1 cellular context compared by ENCODE assay signal in genomic region chr11:68938816-68939582, GRCh38.
TF ChIP-seq lines count a peak whose summit lies in the region.

No MANE protein-coding gene starts in this region.

TF ChIP-seq in GM23338, 12 proteins besides CTCF, POLR2A, EP300 and RAD21:
- TF ChIP-seq ZNF462 (CRISPR knock-in tag; IDR thresholded peaks at IDR 0.05) = no peak
- no peak for TF ChIP-seq EZH2phosphoT487 (IDR thresholded peaks at IDR 0.05; ENCODE audit: unreplicated experiment)
- TF ChIP-seq POLR2AphosphoS5 (IDR thresholded peaks at IDR 0.05; ENCODE audit: low read depth) = no peak
- no peak for TF ChIP-seq JUNB (IDR thresholded peaks at IDR 0.05; ENCODE audit: unreplicated experiment)
